Comparison of ENCODE assay signal across 14 cellular contexts in genomic region chr2:7084601-7085000, GRCh38.
DNase-seq lines count a peak whose midpoint lies in the region; ATAC-seq, FAIRE-seq and TF ChIP-seq lines count a peak whose summit lies in the region.
"Had no signal": no experiment of that assay in that cellular context is flagged by ENCODE, and none has a peak within 500 bp of the region (broad histone marks: within the 10 kb centered on the region; RNA-seq: fewer than 3 reads in every experiment).

No MANE protein-coding gene starts in this region.

- H3K4me1 ChIP-seq in adipocyte (ENCODE audit: control insufficient read depth, insufficient read depth, low read length), result no peaks in the 10 kb centered on the region

- no peak for FAIRE-seq in frontal cortex (lab: Jason Lieb, UNC)
- FAIRE-seq: HTR-8/SVneo had no signal

- H3K27me3 Mint-ChIP-seq in stimulated activated naive CD8-positive, alpha-beta T cell treated with anti-CD3 and anti-CD28 coated beads, Interleukin-15, amount 100 ng/mL, for 72 hours, result no peaks in the 10 kb centered on the region
- H3K27me3 Mint-ChIP-seq: CD4-positive, alpha-beta T cell had no signal

- peaks cover 5% of the 10 kb centered on the region for H3K4me1 Mint-ChIP-seq in stimulated activated naive CD8-positive, alpha-beta T cell treated with anti-CD3 and anti-CD28 coated beads, Interleukin-15, amount 100 ng/mL, for 72 hours
- H3K4me1 Mint-ChIP-seq: H9 had no signal

- H3K9me3 ChIP-seq in adipocyte (ENCODE audit: control insufficient read depth, low read length), result no peaks in the 10 kb centered on the region

- no peaks in the 10 kb centered on the region for H3K36me3 ChIP-seq in adipocyte (ENCODE audit: control insufficient read depth, insufficient read depth, low read length, severe bottlenecking)
- H3K36me3 ChIP-seq: BLaER1 treated with 17β-estradiol and CSF1 and Interleukin-3, amounts not matched to agents 10 nM and 100 nM had no signal

- ATAC-seq in stimulated activated naive CD8-positive, alpha-beta T cell treated with anti-CD3 and anti-CD28 coated beads, Interleukin-15, amount 100 ng/mL, for 72 hours, result no peak
- no peak for ATAC-seq in HG02840 (IDR thresholded peaks at IDR 0.05; ENCODE audit: low FRiP score, unreplicated experiment)

- no peak for TF ChIP-seq CTCF in choroid plexus epithelial cell (conservative IDR thresholded peaks at IDR 0.05; ENCODE audit: low read depth, low read length)
- no peak for TF ChIP-seq CTCF in fibroblast of the aortic adventitia (IDR thresholded peaks at IDR 0.05; ENCODE audit: insufficient read depth, low read length)

- H3K9me3 Mint-ChIP-seq in stimulated activated naive CD8-positive, alpha-beta T cell treated with anti-CD3 and anti-CD28 coated beads, Interleukin-15, amount 100 ng/mL, for 72 hours, result peaks cover 6 to 16% of the 10 kb centered on the region in 2 donors

- H3K4me3 Mint-ChIP-seq in stimulated activated naive CD8-positive, alpha-beta T cell treated with anti-CD3 and anti-CD28 coated beads, Interleukin-15, amount 100 ng/mL, for 72 hours, result no peak overlapping the region
- H3K4me3 Mint-ChIP-seq: CD4-positive, alpha-beta T cell; H9 had no signal

- DNase-seq in adipocyte (ENCODE audit: low read depth) (peak; percentile 62), choroid plexus epithelial cell (ENCODE audit: low read depth) (peak; percentile 66), fibroblast of the aortic adventitia (ENCODE audit: low read depth) (peak; percentile 6), frontal cortex (ENCODE audit: low spot score in 2 of 2) (no peak), DMS153 treated with DMSO at 0.1 percent for 48 hours (lab: John Stamatoyannopoulos, UW; ENCODE audit: unreplicated experiment) (no peak)
- DNase-seq in stimulated activated naive CD8-positive, alpha-beta T cell treated with anti-CD3 and anti-CD28 coated beads, Interleukin-15, amount 100 ng/mL, for 72 hours, result no peak
- DNase-seq: CD4-positive, alpha-beta T cell; DMS79; GOT3 had no signal

- no peak overlapping the region for H3K27ac Mint-ChIP-seq in stimulated activated naive CD8-positive, alpha-beta T cell treated with anti-CD3 and anti-CD28 coated beads, Interleukin-15, amount 100 ng/mL, for 72 hours
- H3K27ac Mint-ChIP-seq: CD4-positive, alpha-beta T cell; H9 had no signal

- H3K27me3 ChIP-seq in adipocyte (replicated peaks; ENCODE audit: control insufficient read depth, insufficient read depth, low read length), result no peaks in the 10 kb centered on the region
- H3K27me3 ChIP-seq: BLaER1 treated with 17β-estradiol and CSF1 and Interleukin-3, amounts not matched to agents 10 nM and 100 nM had no signal

- H3K4me3 ChIP-seq in adipocyte (ENCODE audit: low read length) (no peak overlapping the region), choroid plexus epithelial cell (ENCODE audit: low read depth, low read length) (no peak overlapping the region), fibroblast of the aortic adventitia (ENCODE audit: low read depth, low read length) (no peak overlapping the region)
- H3K4me3 ChIP-seq: BLaER1 treated with 17β-estradiol and CSF1 and Interleukin-3, amounts not matched to agents 10 nM and 100 nM; GM12878 had no signal

- H3K9ac ChIP-seq in adipocyte (ENCODE audit: low read length), result no peak overlapping the region
- H3K9ac ChIP-seq: BLaER1 treated with 17β-estradiol and CSF1 and Interleukin-3, amounts not matched to agents 10 nM and 100 nM had no signal

Comparison
In these comparisons a context has a peak if more than half of its experiments do, and no peak if none do; other contexts are left out.
1. DNase-seq: peak in adipocyte (single experiment), choroid plexus epithelial cell (single experiment) and fibroblast of the aortic adventitia (single experiment); none in frontal cortex (0 of 2), stimulated activated naive CD8-positive, alpha-beta T cell treated with anti-CD3 and anti-CD28 coated beads, Interleukin-15, amount 100 ng/mL, for 72 hours (0 of 2) and DMS153 treated with DMSO at 0.1 percent for 48 hours (single experiment).